ENCODE assay signal across 8 cellular contexts in genomic region chr20:47354710-47355488, GRCh38. TPM values are rescaled to one million over a fixed set of nuclear protein-coding genes. Genes with fewer than 3 reads are reported as not detected.
A peak's percentile ranks its signal among the peaks of the same experiment; 100 is the strongest.
DNase-seq lines count a peak whose midpoint lies in the region; ATAC-seq and TF ChIP-seq lines count a peak whose summit lies in the region.

No MANE protein-coding gene starts in this region.

- no peaks in the 10 kb centered on the region for H3K27me3 Mint-ChIP-seq in activated naive CD4-positive, alpha-beta T cell treated with anti-CD3 and anti-CD28 coated beads for 36 hours (ENCODE audit: low read depth)
- no peaks in the 10 kb centered on the region for H3K27me3 Mint-ChIP-seq in activated CD4-positive, alpha-beta memory T cell treated with anti-CD3 and anti-CD28 coated beads for 36 hours

- peak; percentile 35 for DNase-seq in activated naive CD4-positive, alpha-beta T cell treated with anti-CD3 and anti-CD28 coated beads for 36 hours
- no peak for DNase-seq in activated naive CD4-positive, alpha-beta T cell (lab: John Stamatoyannopoulos, UW)
- DNase-seq in activated CD4-positive, alpha-beta memory T cell treated with anti-CD3 and anti-CD28 coated beads for 36 hours = peak; percentile 21
- DNase-seq in thoracic aorta (ENCODE audit: low spot score) = no peak
- DNase-seq in dedifferentiated amniotic fluid mesenchymal stem cell (ENCODE audit: extremely low spot score) = no peak
- no peak for DNase-seq in omental fat pad (ENCODE audit: low spot score)

- H3K4me1 ChIP-seq in iPS-18a (ENCODE audit: control insufficient read depth, low read depth, low read length) (peaks cover 97% of the 10 kb centered on the region), thoracic aorta (ENCODE audit: control insufficient read depth in 1 of 2, low read depth in 2 of 2) (peaks cover 92 to 100% of the 10 kb centered on the region in 2 donors)

- H3K9ac ChIP-seq in iPS-18a (ENCODE audit: low read length) = peak overlapping the region; percentile 88

- H3K36me3 Mint-ChIP-seq in activated naive CD4-positive, alpha-beta T cell treated with anti-CD3 and anti-CD28 coated beads for 36 hours (ENCODE audit: low read depth) = peaks cover 12% of the 10 kb centered on the region
- peaks cover 13% of the 10 kb centered on the region for H3K36me3 Mint-ChIP-seq in activated CD4-positive, alpha-beta memory T cell treated with anti-CD3 and anti-CD28 coated beads for 36 hours

- peak overlapping the region; percentile 99 for H3K27ac Mint-ChIP-seq in activated naive CD4-positive, alpha-beta T cell treated with anti-CD3 and anti-CD28 coated beads for 36 hours
- H3K27ac Mint-ChIP-seq in activated CD4-positive, alpha-beta memory T cell treated with anti-CD3 and anti-CD28 coated beads for 36 hours = peak overlapping the region; percentile 98

- H3K36me3 ChIP-seq in iPS-18a (ENCODE audit: control insufficient read depth, low read depth, low read length) (peaks cover 19% of the 10 kb centered on the region), thoracic aorta (no peaks in the 10 kb centered on the region)

- TF ChIP-seq CTCF in thoracic aorta (IDR thresholded peaks at IDR 0.05) (no peak), omental fat pad (IDR thresholded peaks at IDR 0.05) (no peak)

- intact Hi-C loops in activated naive CD4-positive, alpha-beta T cell treated with anti-CD3 and anti-CD28 coated beads for 36 hours (cut with micrococcal nuclease) = loop anchor here (5.0 kb wide), 2 partner anchors 132 to 257 kb away; no protein-coding TSS in a partner anchor
- intact Hi-C loops in activated CD4-positive, alpha-beta memory T cell treated with anti-CD3 and anti-CD28 coated beads for 36 hours (cut with micrococcal nuclease) = no loop called here

- H3K4me3 ChIP-seq in iPS-18a (ENCODE audit: low read length) = peak overlapping the region; percentile 48
- peak overlapping the region; percentile 1 for H3K4me3 ChIP-seq in thoracic aorta

- POLR2A ChIA-PET in activated CD4-positive, alpha-beta memory T cell treated with anti-CD3 and anti-CD28 coated beads for 36 hours (lab: Charles Lee) = interaction anchor here (0.6 to 1.2 kb wide), 2 partner anchors 80 to 276 kb away, joined by 3 to 4 read pairs; no protein-coding TSS in a partner anchor

- H3K4me3 Mint-ChIP-seq in activated naive CD4-positive, alpha-beta T cell treated with anti-CD3 and anti-CD28 coated beads for 36 hours = peak overlapping the region; percentile 92
- H3K4me3 Mint-ChIP-seq in activated CD4-positive, alpha-beta memory T cell treated with anti-CD3 and anti-CD28 coated beads for 36 hours = peak overlapping the region; percentile 96

- peaks cover 43% of the 10 kb centered on the region for H3K4me1 Mint-ChIP-seq in activated naive CD4-positive, alpha-beta T cell treated with anti-CD3 and anti-CD28 coated beads for 36 hours (ENCODE audit: low read depth)
- peaks cover 35% of the 10 kb centered on the region for H3K4me1 Mint-ChIP-seq in activated CD4-positive, alpha-beta memory T cell treated with anti-CD3 and anti-CD28 coated beads for 36 hours (ENCODE audit: low read depth)

- no peak for ATAC-seq in thoracic aorta (ENCODE audit: insufficient number of reproducible peaks, low FRiP score, low read depth)
- ATAC-seq in GM18867 (IDR thresholded peaks at IDR 0.05; ENCODE audit: unreplicated experiment) = no peak
- ATAC-seq in omental fat pad (ENCODE audit: low FRiP score) = no peak

- no peaks in the 10 kb centered on the region for H3K9me3 Mint-ChIP-seq in activated naive CD4-positive, alpha-beta T cell treated with anti-CD3 and anti-CD28 coated beads for 36 hours
- no peaks in the 10 kb centered on the region for H3K9me3 Mint-ChIP-seq in activated CD4-positive, alpha-beta memory T cell treated with anti-CD3 and anti-CD28 coated beads for 36 hours

- no peaks in the 10 kb centered on the region for H3K9me3 ChIP-seq in iPS-18a (ENCODE audit: control insufficient read depth, low read depth, low read length)
- H3K9me3 ChIP-seq in thoracic aorta = no peaks in the 10 kb centered on the region

- CTCF ChIA-PET in activated naive CD4-positive, alpha-beta T cell treated with anti-CD3 and anti-CD28 coated beads for 36 hours (lab: Charles Lee) = interaction anchor here (0.5 to 2.6 kb wide), 6 partner anchors 8 to 158 kb away, joined by 3 to 17 read pairs (median 4); no protein-coding TSS in a partner anchor
- CTCF ChIA-PET in activated CD4-positive, alpha-beta memory T cell treated with anti-CD3 and anti-CD28 coated beads for 36 hours (lab: Charles Lee) = interaction anchor here (1.1 to 6.9 kb wide), 3 partner anchors 28 to 266 kb away, joined by 3 to 92 read pairs (median 67); no protein-coding TSS in a partner anchor

- peak overlapping the region; percentile 79 for H3K27ac ChIP-seq in iPS-18a (ENCODE audit: low read length)
- peak overlapping the region; percentile 97 to 100 for H3K27ac ChIP-seq in thoracic aorta

- H3K27me3 ChIP-seq in iPS-18a (ENCODE audit: control insufficient read depth, insufficient read depth, low read length) = no peaks in the 10 kb centered on the region
- no peaks in the 10 kb centered on the region for H3K27me3 ChIP-seq in thoracic aorta (replicated peaks; ENCODE audit: insufficient read depth)

RNA-seq across cellular contexts. Expression of gene ZMYND8, which starts 1.6 kb away (rescaled TPM):
- total RNA-seq in activated naive CD4-positive, alpha-beta T cell treated with anti-CD3 and anti-CD28 coated beads for 36 hours = 10 to 100 TPM; 30.3 to 33.0 TPM
- 10 to 100 TPM; 28.1 to 29.6 TPM for total RNA-seq in activated CD4-positive, alpha-beta memory T cell treated with anti-CD3 and anti-CD28 coated beads for 36 hours
- 10 to 100 TPM; 17.9 to 27.2 TPM for total RNA-seq in thoracic aorta
- 10 to 100 TPM; 22.7 to 44.5 (median 28.6) TPM for total RNA-seq in omental fat pad

Comparison
In these comparisons a context has a peak if more than half of its experiments do, and no peak if none do; other contexts are left out.
1. DNase-seq: peak in activated naive CD4-positive, alpha-beta T cell treated with anti-CD3 and anti-CD28 coated beads for 36 hours (single experiment) and activated CD4-positive, alpha-beta memory T cell treated with anti-CD3 and anti-CD28 coated beads for 36 hours (single experiment); none in activated naive CD4-positive, alpha-beta T cell (0 of 4), thoracic aorta (single experiment), dedifferentiated amniotic fluid mesenchymal stem cell (single experiment) and omental fat pad (single experiment).